In the genomic region with DNA sequence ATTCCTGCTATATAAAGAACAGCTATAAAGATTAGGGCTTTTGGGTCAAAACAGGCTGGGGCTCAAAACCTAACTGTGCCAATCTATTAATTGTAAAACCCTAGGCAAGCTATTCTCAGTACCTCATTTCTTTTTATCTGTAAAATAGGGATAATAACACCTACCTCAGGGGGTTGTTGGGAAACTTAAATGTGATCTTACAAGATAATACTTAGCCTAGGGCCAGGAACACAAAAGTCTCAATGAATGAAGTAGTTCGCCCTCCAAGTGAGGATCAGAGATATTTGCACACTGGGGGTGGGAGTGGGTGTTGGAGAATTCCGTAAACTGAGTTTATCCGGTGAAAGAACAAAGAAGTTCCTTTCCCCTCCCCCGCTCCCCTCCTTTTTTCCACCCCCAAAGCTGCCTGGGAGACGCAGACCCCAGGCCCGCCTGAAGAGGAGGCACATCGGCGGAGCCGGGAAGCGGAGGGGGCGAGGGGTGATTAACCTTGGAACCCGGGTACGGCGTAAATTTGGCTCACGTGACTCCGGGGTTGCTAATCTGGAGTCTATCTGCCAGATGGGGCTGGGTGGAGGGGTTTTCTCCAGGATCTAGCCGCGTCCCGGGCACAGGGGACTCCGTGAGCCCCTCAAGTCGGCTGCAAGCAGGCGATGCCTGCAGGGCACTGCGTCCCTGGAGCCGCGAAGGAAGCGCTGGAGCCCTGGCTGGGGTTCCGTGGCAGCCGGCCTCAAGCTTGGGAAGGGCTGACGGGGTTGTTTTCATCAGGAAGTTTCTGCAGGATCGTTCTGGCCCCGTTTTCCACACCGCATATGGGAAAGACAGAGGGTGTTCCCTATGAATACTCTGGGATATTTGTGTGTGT, we compare ENCODE assay signal across 8 cellular contexts. TPM values are rescaled to one million over a fixed set of nuclear protein-coding genes. Genes with fewer than 3 reads are reported as not detected.
DNase-seq lines count a peak whose midpoint lies in the region; ATAC-seq and TF ChIP-seq lines count a peak whose summit lies in the region.

No MANE protein-coding gene starts in this region.

- no peaks in the 10 kb centered on the region for H3K27me3 ChIP-seq in A673 (replicated peaks; ENCODE audit: insufficient read depth, low read depth, low read length, poor library complexity)
- H3K27me3 ChIP-seq in HUES64 (ENCODE audit: insufficient read depth, low read length) = peaks cover 13% of the 10 kb centered on the region; the same call in 1 of the 2 replicates
- H3K27me3 ChIP-seq in duodenal mucosa (ENCODE audit: control insufficient read depth in 1 of 2, insufficient read depth in 2 of 2, low read length in 2 of 2) = peaks cover 7 to 28% of the 10 kb centered on the region in 2 donors
- H3K27me3 ChIP-seq in mucosa of stomach (ENCODE audit: control insufficient read depth, insufficient read depth, low read length) = peaks cover 37% of the 10 kb centered on the region

- H3K9me3 ChIP-seq in A673 (ENCODE audit: low read depth, low read length, poor library complexity, severe bottlenecking) (no peaks in the 10 kb centered on the region), HUES64 (ENCODE audit: insufficient read depth, low read depth, low read length) (no peaks in the 10 kb centered on the region), duodenal mucosa (ENCODE audit: control insufficient read depth in 1 of 2, low read length in 2 of 2) (no peaks in the 10 kb centered on the region), mucosa of stomach (ENCODE audit: control insufficient read depth, low read length) (no peaks in the 10 kb centered on the region)

- no peak overlapping the region for H3K27ac ChIP-seq in A673 (ENCODE audit: low read depth, low read length, poor library complexity, severe bottlenecking)
- H3K27ac ChIP-seq in HUES64 (ENCODE audit: low read depth, low read length) = peak overlapping the region; percentile 91
- H3K27ac ChIP-seq in duodenal mucosa (ENCODE audit: low read depth, low read length) = no peak overlapping the region

- POLR2A ChIA-PET in A673 (lab: Charles Lee; ENCODE audit: low non-redundant PET) = interaction anchor here (0.6 kb wide), 1 partner anchor 24 kb away, joined by 4 read pairs; no protein-coding TSS in a partner anchor

- no peak for TF ChIP-seq CTCF in A673 (conservative IDR thresholded peaks at IDR 0.05; ENCODE audit: low read depth, low read length)

- BruUV-seq in A673 (replicated peaks; lab: Mats Ljungman, UMichigan) = no TSS peak

- intact Hi-C loops in A673 (cut with micrococcal nuclease; ENCODE audit: unreplicated experiment) = no loop called here

- CTCF ChIA-PET in A673 (lab: Charles Lee) = interaction anchor here (0.6 to 0.8 kb wide), 2 partner anchors 11 to 579 kb away, joined by 3 to 5 read pairs; no protein-coding TSS in a partner anchor

- H3K36me3 ChIP-seq in A673 (ENCODE audit: insufficient read depth, low read length, poor library complexity, severe bottlenecking) (no peaks in the 10 kb centered on the region), HUES64 (ENCODE audit: insufficient read depth, low read length) (peaks cover 28% of the 10 kb centered on the region), duodenal mucosa (ENCODE audit: control insufficient read depth in 1 of 2, insufficient read depth in 2 of 2, low read length in 2 of 2) (no peaks in the 10 kb centered on the region), mucosa of stomach (ENCODE audit: control insufficient read depth, insufficient read depth, low read length) (no peaks in the 10 kb centered on the region)

- ATAC-seq in GM18517 (IDR thresholded peaks at IDR 0.05; ENCODE audit: unreplicated experiment) (no peak), HG03159 (IDR thresholded peaks at IDR 0.05; ENCODE audit: unreplicated experiment) (no peak)

- peak overlapping the region; percentile 65 for H3K4me3 ChIP-seq in A673 (ENCODE audit: low read depth, low read length, poor library complexity, severe bottlenecking)
- peak overlapping the region; percentile 63 for H3K4me3 ChIP-seq in HUES64 (ENCODE audit: low read length)
- H3K4me3 ChIP-seq in duodenal mucosa (ENCODE audit: low read depth in 1 of 2, low read length in 2 of 2) = peak overlapping the region; percentile 53 to 67
- peak overlapping the region; percentile 31 for H3K4me3 ChIP-seq in mucosa of stomach (ENCODE audit: low read length)

- WGBS in HUES64 = 1% methylated on average over 30 of the region's 32 CpGs

- DNase-seq in A673 (ENCODE audit: low spot score) (peak; percentile 24), mucosa of gallbladder (ENCODE audit: low spot score) (no peak), NOMO-1 (lab: John Stamatoyannopoulos, UW; ENCODE audit: unreplicated experiment in 2 of 2) (no peak)

- H3K4me1 ChIP-seq in A673 (ENCODE audit: insufficient read depth, low read length, poor library complexity, severe bottlenecking) (peaks cover 18% of the 10 kb centered on the region), HUES64 (ENCODE audit: insufficient read depth, low read length) (peaks cover 29% of the 10 kb centered on the region), duodenal mucosa (ENCODE audit: control insufficient read depth in 1 of 2, insufficient read depth in 2 of 2, low read length in 2 of 2) (peaks cover 23 to 27% of the 10 kb centered on the region in 2 donors), mucosa of stomach (ENCODE audit: control insufficient read depth, insufficient read depth, low read length) (peaks cover 13% of the 10 kb centered on the region)

- H3K9ac ChIP-seq in HUES64 (ENCODE audit: low read depth, low read length) = peak overlapping the region; percentile 80
- peak overlapping the region; percentile 36 to 51 for H3K9ac ChIP-seq in duodenal mucosa (ENCODE audit: low read depth in 1 of 2, low read length in 2 of 2)
- no peak overlapping the region for H3K9ac ChIP-seq in mucosa of stomach (ENCODE audit: low read length)

RNA-seq across cellular contexts. Expression of a gene that starts 1.3 kb away (rescaled TPM):
- 22.1 and 22.6 TPM in 2 replicates for total RNA-seq in A673 (2021)
- 315 TPM for polyA plus RNA-seq in HUES64 (2013, experiment 1 of 2)
- polyA plus RNA-seq in HUES64 (2013, experiment 2 of 2) = 331 TPM
- 32.5 TPM for total RNA-seq in mucosa of gallbladder
